ENCODE assay signal across 8 cellular contexts in genomic region chr17:36949461-36949927, GRCh38. TPM values are rescaled to one million over a fixed set of nuclear protein-coding genes. Genes with fewer than 3 reads are reported as not detected.
A peak's percentile ranks its signal among the peaks of the same experiment; 100 is the strongest.
DNase-seq lines count a peak whose midpoint lies in the region; ATAC-seq and TF ChIP-seq lines count a peak whose summit lies in the region.

No MANE protein-coding gene starts in this region.

- peak overlapping the region; percentile 93 for H3K4me2 ChIP-seq in PC-9

- CTCF ChIA-PET in PC-9 (lab: Charles Lee): interaction anchor here (0.6 kb wide), 1 partner anchor 129 kb away, joined by 3 read pairs; no protein-coding TSS in a partner anchor

- H3K4me3 ChIP-seq in PC-9 (peak overlapping the region; percentile 88), epithelial cell of esophagus (ENCODE audit: low read length) (peak overlapping the region; percentile 86)

- no peaks in the 10 kb centered on the region for H3K9me3 Mint-ChIP-seq in nephron progenitor cell

- H3F3A ChIP-seq in PC-9 (ENCODE audit: insufficient read depth, low read depth): peaks cover 17% of the 10 kb centered on the region

- H3K27me3 Mint-ChIP-seq in nephron progenitor cell (ENCODE audit: low read depth, poor library complexity): peaks cover 45% of the 10 kb centered on the region

- H2AFZ ChIP-seq in PC-9: peak overlapping the region; percentile 77

- H3K9me2 ChIP-seq in PC-9 (ENCODE audit: insufficient read depth): no peaks in the 10 kb centered on the region

- H3K79me2 ChIP-seq in PC-9 (ENCODE audit: low read depth): peaks cover 49% of the 10 kb centered on the region

- BruUV-seq in PC-9 (replicated peaks; lab: Mats Ljungman, UMichigan): TSS peak; percentile 46

- peak overlapping the region; percentile 83 for H3K27ac Mint-ChIP-seq in nephron progenitor cell

- ATAC-seq in HG02759 (IDR thresholded peaks at IDR 0.05; ENCODE audit: unreplicated experiment): no peak

- peaks cover 33% of the 10 kb centered on the region for H3K36me3 ChIP-seq in PC-9 (ENCODE audit: low read depth)

- TF ChIP-seq CTCF in PC-9 (conservative IDR thresholded peaks at IDR 0.05) (no peak), epithelial cell of esophagus (IDR thresholded peaks at IDR 0.05; ENCODE audit: insufficient read depth, low read depth, low read length, missing control alignments) (no peak), nephron progenitor cell (IDR thresholded peaks at IDR 0.05) (no peak)

- H3K4me1 ChIP-seq in PC-9 (replicated peaks; ENCODE audit: insufficient read depth): peaks cover 33% of the 10 kb centered on the region; the same call in 1 of the 2 replicates

- POLR2A ChIA-PET in PC-9 (lab: Charles Lee; ENCODE audit: unreplicated experiment): interaction anchor here (0.6 to 1.1 kb wide), 4 partner anchors 12 to 31 kb away, joined by 3 to 8 read pairs (median 4); no protein-coding TSS in a partner anchor

- intact Hi-C loops in PC-9 (cut with micrococcal nuclease; ENCODE audit: unreplicated experiment): loop anchor here (5.0 kb wide), 2 partner anchors 242 to 322 kb away; no protein-coding TSS in a partner anchor

- peaks cover 19% of the 10 kb centered on the region; the same call in 1 of the 2 replicates for H4K20me1 ChIP-seq in PC-9 (ENCODE audit: insufficient read depth)

- H3K4me3 Mint-ChIP-seq in nephron progenitor cell: peak overlapping the region; percentile 85

- DNase-seq in NCI-H526 treated with DMSO at 0.1 percent for 48 hours (lab: John Stamatoyannopoulos, UW): peak; percentile 24
- DNase-seq in NCI-H526 (lab: John Stamatoyannopoulos, UW): no peak
- no peak for DNase-seq in PC-9
- peak; percentile 40 for DNase-seq in epithelial cell of esophagus (ENCODE audit: low read depth)
- no peak for DNase-seq in nephron progenitor cell
- DNase-seq in foreskin melanocyte: no peak
- no peak for DNase-seq in NCI-H1436 treated with DMSO at 0.1 percent for 48 hours (lab: John Stamatoyannopoulos, UW)

- peaks cover 48% of the 10 kb centered on the region for H3K4me1 Mint-ChIP-seq in nephron progenitor cell

- H3K27me3 ChIP-seq in PC-9 (ENCODE audit: insufficient read depth, low read depth): no peaks in the 10 kb centered on the region

- peak overlapping the region; percentile 82 for H3K27ac ChIP-seq in PC-9

- H3K9me3 ChIP-seq in PC-9 (ENCODE audit: insufficient read depth, low read depth): no peaks in the 10 kb centered on the region

- peaks cover 46% of the 10 kb centered on the region for H3K36me3 Mint-ChIP-seq in nephron progenitor cell (ENCODE audit: low read depth)

RNA-seq across cellular contexts. Expression of gene AATF, which starts 0.7 kb away (rescaled TPM):
- total RNA-seq in PC-9 (2021): 71.4 and 79.6 TPM in 2 replicates

RNA-seq across cellular contexts. Expression of gene LHX1, which starts 12.2 kb away (rescaled TPM):
- total RNA-seq in PC-9 (2021): 9.1 and 12.3 TPM in 2 replicates

Comparison
In these comparisons a context has a peak if more than half of its experiments do, and no peak if none do; other contexts are left out.
1. DNase-seq: peak in NCI-H526 treated with DMSO at 0.1 percent for 48 hours (single experiment) and epithelial cell of esophagus (single experiment); none in NCI-H526 (0 of 2), PC-9 (0 of 2), nephron progenitor cell (single experiment), foreskin melanocyte (single experiment) and NCI-H1436 treated with DMSO at 0.1 percent for 48 hours (single experiment).